In genomic region chr2:240513544-240514287, GRCh38 we compare ENCODE assay signal across 8 cellular contexts. TPM values are rescaled to one million over a fixed set of nuclear protein-coding genes. Genes with fewer than 3 reads are reported as not detected.
DNase-seq lines count a peak whose midpoint lies in the region; ATAC-seq lines count a peak whose summit lies in the region.

No MANE protein-coding gene starts in this region.

- ATAC-seq in HG02759 (IDR thresholded peaks at IDR 0.05; ENCODE audit: unreplicated experiment) (peak; percentile 92), memory B cell (ENCODE audit: low read depth) (peak; percentile 98)

- peaks cover 15% of the 10 kb centered on the region for H3K4me1 Mint-ChIP-seq in activated CD4-positive, alpha-beta memory T cell treated with anti-CD3 and anti-CD28 coated beads for 36 hours (ENCODE audit: low read depth)
- H3K4me1 Mint-ChIP-seq in memory B cell: peaks cover 17% of the 10 kb centered on the region

- H3K36me3 Mint-ChIP-seq in activated CD4-positive, alpha-beta memory T cell treated with anti-CD3 and anti-CD28 coated beads for 36 hours: peaks cover 5% of the 10 kb centered on the region
- H3K36me3 Mint-ChIP-seq in memory B cell: peaks cover 24% of the 10 kb centered on the region

- intact Hi-C loops in activated CD4-positive, alpha-beta memory T cell treated with anti-CD3 and anti-CD28 coated beads for 36 hours (cut with micrococcal nuclease): loop anchor here (2.0 to 10.0 kb wide), 4 partner anchors 49 to 329 kb away; partner anchors contain the start of genes CAPN10 and DUSP28

- no peaks in the 10 kb centered on the region for H3K27me3 Mint-ChIP-seq in activated CD4-positive, alpha-beta memory T cell treated with anti-CD3 and anti-CD28 coated beads for 36 hours
- no peaks in the 10 kb centered on the region for H3K27me3 Mint-ChIP-seq in memory B cell

- H3K4me3 Mint-ChIP-seq in activated CD4-positive, alpha-beta memory T cell treated with anti-CD3 and anti-CD28 coated beads for 36 hours: no peak overlapping the region
- H3K4me3 Mint-ChIP-seq in memory B cell: peak overlapping the region; percentile 14

- CTCF ChIA-PET in activated CD4-positive, alpha-beta memory T cell treated with anti-CD3 and anti-CD28 coated beads for 36 hours (lab: Charles Lee): interaction anchor here (0.6 to 2.5 kb wide), 38 partner anchors 10 to 1187 kb away, joined by 3 to 26 read pairs (median 4); partner anchors contain the start of genes ANKMY1, CAPN10, NDUFA10 and RNPEPL1

- DNase-seq in DMS53 (lab: John Stamatoyannopoulos, UW) (peak; percentile 20), DMS53 treated with DMSO at 0.1 percent for 48 hours (lab: John Stamatoyannopoulos, UW; ENCODE audit: unreplicated experiment) (no peak), NCI-H226 (peak; percentile 71), ecto neural progenitor cell (ENCODE audit: low spot score) (peak; percentile 83), memory B cell (ENCODE audit: low spot score in 2 of 2) (peak; percentile 79)
- DNase-seq in activated CD4-positive, alpha-beta memory T cell treated with anti-CD3 and anti-CD28 coated beads for 36 hours: peak; percentile 91
- peak; percentile 58 to 71 for DNase-seq in stimulated activated CD8-positive, alpha-beta memory T cell treated with anti-CD3 and anti-CD28 coated beads, Interleukin-15, amount 100 ng/mL, for 4 hours (ENCODE audit: low read depth in 2 of 2)

- peak overlapping the region; percentile 70 for H3K27ac Mint-ChIP-seq in activated CD4-positive, alpha-beta memory T cell treated with anti-CD3 and anti-CD28 coated beads for 36 hours
- peak overlapping the region; percentile 80 for H3K27ac Mint-ChIP-seq in memory B cell

- no peaks in the 10 kb centered on the region for H3K9me3 Mint-ChIP-seq in activated CD4-positive, alpha-beta memory T cell treated with anti-CD3 and anti-CD28 coated beads for 36 hours
- H3K9me3 Mint-ChIP-seq in memory B cell: peaks cover 4% of the 10 kb centered on the region

- POLR2A ChIA-PET in activated CD4-positive, alpha-beta memory T cell treated with anti-CD3 and anti-CD28 coated beads for 36 hours (lab: Charles Lee): interaction anchor here (0.7 to 1.4 kb wide), 3 partner anchors 45 to 73 kb away, joined by 4 to 6 read pairs (median 4); partner anchors contain the start of gene CAPN10

RNA-seq across cellular contexts. Expression of gene ANKMY1, which starts 44.1 kb away (rescaled TPM):
- total RNA-seq in activated CD4-positive, alpha-beta memory T cell treated with anti-CD3 and anti-CD28 coated beads for 36 hours: 10 to 100 TPM; 18.4 to 19.1 TPM

RNA-seq across cellular contexts. Expression of gene DUSP28, which starts 46.4 kb away (rescaled TPM):
- total RNA-seq in activated CD4-positive, alpha-beta memory T cell treated with anti-CD3 and anti-CD28 coated beads for 36 hours: 1 to 10 TPM; 4.1 to 4.2 TPM

RNA-seq across cellular contexts. Expression of gene RNPEPL1, which starts 54.6 kb away (rescaled TPM):
- 10 to 100 TPM; 55.2 to 56.0 TPM for total RNA-seq in activated CD4-positive, alpha-beta memory T cell treated with anti-CD3 and anti-CD28 coated beads for 36 hours
